16 cellular contexts compared by ENCODE assay signal in genomic region chr1:31640964-31641363, GRCh38. TPM values are rescaled to one million over a fixed set of nuclear protein-coding genes. Genes with fewer than 3 reads are reported as not detected.
"Had no signal": no experiment of that assay in that cellular context is flagged by ENCODE, and none has a peak within 500 bp of the region (broad histone marks: within the 10 kb centered on the region; RNA-seq: fewer than 3 reads in every experiment).

No MANE protein-coding gene starts in this region.

- FAIRE-seq: TTC549 had no signal

- H3K27me3 ChIP-seq: left lung, ovary, transverse colon had no signal

- ATAC-seq: activated T-helper 17 cell treated with anti-CD3 and anti-CD28 coated beads, Interleukin-2, amount 50 U/mL, for 72 hours; effector memory CD8-positive, alpha-beta T cell; left lung; stimulated activated memory B cell treated with anti-CD40 and anti-IgM and Interleukin-4, amounts not matched to agents 10 μg/mL and 1 μg/mL and 100 μg/mL, for 72 hours had no signal

- H3K9me3 ChIP-seq: left lung, ovary, transverse colon had no signal

- H3K27ac Mint-ChIP-seq: activated B cell treated with CpG ODN at 0.5 μM for 24 hours; activated CD4-positive, alpha-beta T cell treated with anti-CD3 and anti-CD28 coated beads, Interleukin-2, amount 10 ng/mL, durations not matched to agents 24 days and 14 days; activated naive CD4-positive, alpha-beta T cell treated with anti-CD3 and anti-CD28 coated beads, Interleukin-2, amount 10 ng/mL, durations not matched to agents 7 days and 5 days; activated T-helper 17 cell treated with anti-CD3 and anti-CD28 coated beads, Interleukin-2, amount 50 U/mL, for 72 hours; effector memory CD8-positive, alpha-beta T cell; mesothelial cell of epicardium; stimulated activated memory B cell treated with anti-CD40 and anti-IgM and Interleukin-4, amounts not matched to agents 10 μg/mL and 1 μg/mL and 100 μg/mL, for 72 hours; T-helper 1 cell treated with Interleukin-12 subunit alpha and Interleukin-12 subunit beta and Interleukin-4 antibody, amounts not matched to agents 30 μg/mL and 1 μg/mL, for 36 hours had no signal

- H3K9me3 Mint-ChIP-seq: activated B cell treated with CpG ODN at 0.5 μM for 24 hours; activated CD4-positive, alpha-beta T cell treated with anti-CD3 and anti-CD28 coated beads, Interleukin-2, amount 10 ng/mL, durations not matched to agents 24 days and 14 days; activated naive CD4-positive, alpha-beta T cell treated with anti-CD3 and anti-CD28 coated beads, Interleukin-2, amount 10 ng/mL, durations not matched to agents 7 days and 5 days; activated T-helper 17 cell treated with anti-CD3 and anti-CD28 coated beads, Interleukin-2, amount 50 U/mL, for 72 hours; central memory CD8-positive, alpha-beta T cell; effector memory CD8-positive, alpha-beta T cell; mesothelial cell of epicardium; neural crest cell; stimulated activated memory B cell treated with anti-CD40 and anti-IgM and Interleukin-4, amounts not matched to agents 10 μg/mL and 1 μg/mL and 100 μg/mL, for 72 hours; T-helper 1 cell treated with Interleukin-12 subunit alpha and Interleukin-12 subunit beta and Interleukin-4 antibody, amounts not matched to agents 30 μg/mL and 1 μg/mL, for 36 hours had no signal

- DNase-seq: activated B cell treated with CpG ODN at 0.5 μM for 24 hours; activated CD4-positive, alpha-beta T cell treated with anti-CD3 and anti-CD28 coated beads, Interleukin-2, amount 10 ng/mL, durations not matched to agents 24 days and 14 days; activated naive CD4-positive, alpha-beta T cell treated with anti-CD3 and anti-CD28 coated beads, Interleukin-2, amount 10 ng/mL, durations not matched to agents 7 days and 5 days; effector memory CD8-positive, alpha-beta T cell; left lung; ovary; retina; transverse colon had no signal

- H3K27ac ChIP-seq: ovary, transverse colon had no signal

- H3K4me3 Mint-ChIP-seq: activated B cell treated with CpG ODN at 0.5 μM for 24 hours; activated CD4-positive, alpha-beta T cell treated with anti-CD3 and anti-CD28 coated beads, Interleukin-2, amount 10 ng/mL, durations not matched to agents 24 days and 14 days; activated naive CD4-positive, alpha-beta T cell treated with anti-CD3 and anti-CD28 coated beads, Interleukin-2, amount 10 ng/mL, durations not matched to agents 7 days and 5 days; activated T-helper 17 cell treated with anti-CD3 and anti-CD28 coated beads, Interleukin-2, amount 50 U/mL, for 72 hours; central memory CD8-positive, alpha-beta T cell; effector memory CD8-positive, alpha-beta T cell; mesothelial cell of epicardium; neural crest cell; stimulated activated memory B cell treated with anti-CD40 and anti-IgM and Interleukin-4, amounts not matched to agents 10 μg/mL and 1 μg/mL and 100 μg/mL, for 72 hours; T-helper 1 cell treated with Interleukin-12 subunit alpha and Interleukin-12 subunit beta and Interleukin-4 antibody, amounts not matched to agents 30 μg/mL and 1 μg/mL, for 36 hours had no signal

- H3K4me3 ChIP-seq: left lung, ovary, transverse colon had no signal

- H3K27me3 Mint-ChIP-seq: activated B cell treated with CpG ODN at 0.5 μM for 24 hours; activated CD4-positive, alpha-beta T cell treated with anti-CD3 and anti-CD28 coated beads, Interleukin-2, amount 10 ng/mL, durations not matched to agents 24 days and 14 days; activated T-helper 17 cell treated with anti-CD3 and anti-CD28 coated beads, Interleukin-2, amount 50 U/mL, for 72 hours; central memory CD8-positive, alpha-beta T cell; effector memory CD8-positive, alpha-beta T cell; stimulated activated memory B cell treated with anti-CD40 and anti-IgM and Interleukin-4, amounts not matched to agents 10 μg/mL and 1 μg/mL and 100 μg/mL, for 72 hours had no signal

- H3K36me3 Mint-ChIP-seq: activated naive CD4-positive, alpha-beta T cell treated with anti-CD3 and anti-CD28 coated beads, Interleukin-2, amount 10 ng/mL, durations not matched to agents 7 days and 5 days; mesothelial cell of epicardium; stimulated activated memory B cell treated with anti-CD40 and anti-IgM and Interleukin-4, amounts not matched to agents 10 μg/mL and 1 μg/mL and 100 μg/mL, for 72 hours had no signal

- H3K36me3 ChIP-seq: left lung, ovary, transverse colon had no signal

RNA-seq across cellular contexts. Expression of gene HCRTR1, which starts 23.5 kb away (rescaled TPM):
- total RNA-seq: activated B cell treated with CpG ODN at 0.5 μM for 24 hours; activated CD4-positive, alpha-beta T cell treated with anti-CD3 and anti-CD28 coated beads, Interleukin-2, amount 10 ng/mL, durations not matched to agents 24 days and 14 days; activated T-helper 17 cell treated with anti-CD3 and anti-CD28 coated beads, Interleukin-2, amount 50 U/mL, for 72 hours; left lung; myocyte; neural crest cell; ovary had no signal
- polyA plus RNA-seq: ovary had no signal
